8 cellular contexts compared by ENCODE assay signal in genomic region chr11:107898270-107898669, GRCh38. TPM values are rescaled to one million over a fixed set of nuclear protein-coding genes. Genes with fewer than 3 reads are reported as not detected.
DNase-seq lines count a peak whose midpoint lies in the region; ATAC-seq and TF ChIP-seq lines count a peak whose summit lies in the region.

No MANE protein-coding gene starts in this region.

- peak; percentile 71 for ATAC-seq in GM18498 (IDR thresholded peaks at IDR 0.05; ENCODE audit: unreplicated experiment)
- peak; percentile 79 for ATAC-seq in HG03354 (IDR thresholded peaks at IDR 0.05; ENCODE audit: poor library complexity, severe bottlenecking, unreplicated experiment)
- peak; percentile 98 for ATAC-seq in SK-N-SH treated with all-trans-retinoic acid at 6 μM for 48 hours
- no peak for ATAC-seq in thoracic aorta (ENCODE audit: insufficient number of reproducible peaks, low FRiP score, low read depth)
- no peak for ATAC-seq in GM19452 (IDR thresholded peaks at IDR 0.05; ENCODE audit: unreplicated experiment)

- H3K27ac ChIP-seq in thoracic aorta = no peak overlapping the region

- H3K4me3 ChIP-seq in BE2C (ENCODE audit: low read depth, low read length) (no peak overlapping the region), thoracic aorta (no peak overlapping the region)

- H3K27me3 ChIP-seq in BE2C (no peaks in the 10 kb centered on the region), thoracic aorta (replicated peaks; ENCODE audit: insufficient read depth) (no peaks in the 10 kb centered on the region)

- no peaks in the 10 kb centered on the region for H3K4me1 ChIP-seq in BE2C
- H3K4me1 ChIP-seq in thoracic aorta (ENCODE audit: control insufficient read depth in 1 of 2, low read depth in 2 of 2) = no peaks in the 10 kb centered on the region

- no peak for DNase-seq in BE2C
- DNase-seq in foreskin melanocyte = peak; percentile 9
- no peak for DNase-seq in thoracic aorta (ENCODE audit: low spot score)
- DNase-seq in stimulated activated CD4-positive, alpha-beta T cell treated with anti-CD3 and anti-CD28 coated beads, Interleukin-12 subunit alpha, Interleukin-12 subunit beta, amount 100 ng/mL, for 4 hours = no peak

- H3K36me3 ChIP-seq in BE2C (no peaks in the 10 kb centered on the region), thoracic aorta (no peaks in the 10 kb centered on the region)

- peak; percentile 70 for TF ChIP-seq CTCF in BE2C (IDR thresholded peaks at IDR 0.05; ENCODE audit: low read depth, low read length)
- peak; percentile 43 for TF ChIP-seq CTCF in thoracic aorta (IDR thresholded peaks at IDR 0.05)

- H3K9me3 ChIP-seq in BE2C (no peaks in the 10 kb centered on the region), thoracic aorta (no peaks in the 10 kb centered on the region)

TF ChIP-seq in SK-N-SH treated with all-trans-retinoic acid at 6 μM for 48 hours, 23 proteins besides CTCF, POLR2A, EP300 and RAD21:
- TF ChIP-seq TSHZ2 (CRISPR knock-in tag; IDR thresholded peaks at IDR 0.05) = no peak
- no peak for TF ChIP-seq OSR1 (CRISPR knock-in tag; IDR thresholded peaks at IDR 0.05)
- no peak for TF ChIP-seq CREB5 (CRISPR knock-in tag; IDR thresholded peaks at IDR 0.05; ENCODE audit: low read depth)
- TF ChIP-seq ZFP30 (CRISPR knock-in tag; IDR thresholded peaks at IDR 0.05) = no peak
- TF ChIP-seq TOX (CRISPR knock-in tag; IDR thresholded peaks at IDR 0.05; ENCODE audit: borderline replicate concordance) = no peak
- no peak for TF ChIP-seq TCF4 (CRISPR knock-in tag; IDR thresholded peaks at IDR 0.05; ENCODE audit: borderline replicate concordance)
- TF ChIP-seq ZNF8 (CRISPR knock-in tag; IDR thresholded peaks at IDR 0.05) = no peak
- TF ChIP-seq ISL1 (CRISPR knock-in tag; IDR thresholded peaks at IDR 0.05) = no peak
- no peak for TF ChIP-seq BACH2 (CRISPR knock-in tag; IDR thresholded peaks at IDR 0.05; ENCODE audit: borderline replicate concordance)
- no peak for TF ChIP-seq PPARA (CRISPR knock-in tag; IDR thresholded peaks at IDR 0.05; ENCODE audit: borderline replicate concordance)
- no peak for TF ChIP-seq RARB (CRISPR knock-in tag; IDR thresholded peaks at IDR 0.05)
- TF ChIP-seq ZNF70 (CRISPR knock-in tag; IDR thresholded peaks at IDR 0.05) = no peak
- no peak for TF ChIP-seq SNAI2 (CRISPR knock-in tag; IDR thresholded peaks at IDR 0.05)
- TF ChIP-seq ZFP3 (CRISPR knock-in tag; IDR thresholded peaks at IDR 0.05) = no peak

RNA-seq across cellular contexts. Expression of gene RAB39A, which starts 30.0 kb away (rescaled TPM):
- 15.5 TPM for polyA plus RNA-seq in BE2C (2012; ENCODE audit: insufficient read depth, insufficient read length, low read depth)
- 1 to 10 TPM; 1.2 to 5.4 TPM for total RNA-seq in thoracic aorta

RNA-seq across cellular contexts. Expression of gene SLC35F2, which starts 39.7 kb away (rescaled TPM):
- 7.6 TPM for polyA plus RNA-seq in BE2C (2012; ENCODE audit: insufficient read depth, insufficient read length, low read depth)
- total RNA-seq in thoracic aorta = 10 to 100 TPM; 10.0 to 13.5 TPM

Comparison
In these comparisons a context has a peak if more than half of its experiments do, and no peak if none do; other contexts are left out.
1. ATAC-seq: peak in GM18498 (single experiment), HG03354 (single experiment) and SK-N-SH treated with all-trans-retinoic acid at 6 μM for 48 hours (single experiment); none in thoracic aorta (single experiment) and GM19452 (single experiment).